In the genomic region with DNA sequence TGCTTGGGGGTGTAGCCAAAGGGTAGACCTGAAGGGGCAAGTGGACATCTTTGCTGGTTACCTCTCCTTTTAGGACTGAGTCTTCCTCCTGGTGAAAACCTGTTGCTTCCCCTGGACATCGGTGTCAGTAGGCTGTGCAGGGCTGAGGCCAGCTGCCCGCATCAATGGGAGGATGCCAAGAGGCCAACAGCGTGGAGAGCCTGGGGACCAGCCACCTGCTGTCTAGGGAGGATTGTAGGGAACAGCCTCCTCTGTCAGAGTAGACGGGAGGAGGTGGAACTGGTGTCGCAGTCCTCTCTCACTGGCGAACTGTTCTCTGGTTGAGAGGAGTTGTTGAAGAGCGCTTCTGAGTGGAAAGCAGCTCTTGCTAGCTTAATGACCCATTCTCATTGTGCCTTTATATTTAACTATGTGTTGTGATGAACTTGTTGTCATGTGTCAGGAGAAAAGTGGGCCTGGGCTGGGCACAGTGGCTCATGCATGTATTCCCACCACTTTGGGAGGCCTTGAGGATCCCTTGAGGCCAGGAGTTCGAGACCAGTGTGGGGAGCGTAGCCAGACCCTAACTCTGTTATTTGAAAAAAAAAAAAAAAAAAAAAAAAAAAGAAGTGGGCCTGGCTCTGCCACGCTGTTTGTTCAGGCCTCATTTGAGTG, we compare ENCODE assay signal across 10 cellular contexts. TPM values are rescaled to one million over a fixed set of nuclear protein-coding genes. Genes with fewer than 3 reads are reported as not detected.
DNase-seq lines count a peak whose midpoint lies in the region; ATAC-seq and TF ChIP-seq lines count a peak whose summit lies in the region.
"Had no signal": no experiment of that assay in that cellular context is flagged by ENCODE, and none has a peak within 500 bp of the region (broad histone marks: within the 10 kb centered on the region; RNA-seq: fewer than 3 reads in every experiment).

No MANE protein-coding gene starts in this region.

- no peaks in the 10 kb centered on the region for H3K9me3 ChIP-seq in left lung
- no peaks in the 10 kb centered on the region for H3K9me3 ChIP-seq in thyroid gland
- H3K9me3 ChIP-seq in MG63, result no peaks in the 10 kb centered on the region

- H3K4me3 ChIP-seq in left lung (peak overlapping the region; percentile 67 to 92), thyroid gland (replicated peaks in 1 of 3) (no peak overlapping the region), MG63 (no peak overlapping the region)

- H3K27me3 Mint-ChIP-seq in activated T-cell treated with anti-CD3 and anti-CD28 coated beads, Interleukin-2, amount 50 U/mL, for 24 hours, result no peaks in the 10 kb centered on the region
- H3K27me3 Mint-ChIP-seq in activated naive CD8-positive, alpha-beta T cell treated with anti-CD3 and anti-CD28 coated beads, Interleukin-2, amount 50 U/mL, for 24 hours, result no peaks in the 10 kb centered on the region

- no peak for DNase-seq in activated T-cell treated with anti-CD3 and anti-CD28 coated beads, Interleukin-2, amount 50 U/mL, for 24 hours
- no peak for DNase-seq in activated T-cell treated with anti-CD3 and anti-CD28 coated beads, Interleukin-2, amount 50 U/mL, for 48 hours
- no peak for DNase-seq in activated naive CD8-positive, alpha-beta T cell treated with anti-CD3 and anti-CD28 coated beads, Interleukin-2, amount 50 U/mL, for 24 hours
- DNase-seq in left lung, result peak; percentile 50 to 67
- peak; percentile 69 to 72 for DNase-seq in thyroid gland
- DNase-seq in MG63, result no peak
- DNase-seq in activated CD4-positive, alpha-beta T cell treated with anti-CD3 and anti-CD28 coated beads, Interleukin-2, amount 50 U/mL, for 48 hours, result no peak
- DNase-seq in foreskin melanocyte, result no peak
- DNase-seq: activated T-cell treated with anti-CD3 and anti-CD28 coated beads, Interleukin-2, amount 50 U/mL, for 72 hours had no signal

- H3K4me1 ChIP-seq in left lung, result peaks cover 42 to 73% of the 10 kb centered on the region in 2 donors
- H3K4me1 ChIP-seq in thyroid gland, result peaks cover 34 to 35% of the 10 kb centered on the region in 2 donors

- peak overlapping the region; percentile 90 for H3K4me3 Mint-ChIP-seq in activated T-cell treated with anti-CD3 and anti-CD28 coated beads, Interleukin-2, amount 50 U/mL, for 24 hours
- H3K4me3 Mint-ChIP-seq in activated naive CD8-positive, alpha-beta T cell treated with anti-CD3 and anti-CD28 coated beads, Interleukin-2, amount 50 U/mL, for 24 hours, result no peak overlapping the region
- H3K4me3 Mint-ChIP-seq: activated T-cell treated with anti-CD3 and anti-CD28 coated beads, Interleukin-2, amount 50 U/mL, for 72 hours had no signal

- intact Hi-C loops in left lung (cut with DNase I), result loop anchor here in 1 of 2 donors (10.0 kb wide), 1 partner anchor 79 kb away; no protein-coding TSS in a partner anchor
- intact Hi-C loops in thyroid gland (cut with DNase I), result loop anchor here (5.0 to 10.0 kb wide), 2 partner anchors 77 to 351 kb away; a partner anchor contains a TSS

- H3K27ac ChIP-seq in left lung, result peak overlapping the region; percentile 75 to 91
- no peak overlapping the region for H3K27ac ChIP-seq in thyroid gland

- peaks cover 38% of the 10 kb centered on the region for H3K36me3 Mint-ChIP-seq in activated T-cell treated with anti-CD3 and anti-CD28 coated beads, Interleukin-2, amount 50 U/mL, for 24 hours (ENCODE audit: low read depth)
- no peaks in the 10 kb centered on the region for H3K36me3 Mint-ChIP-seq in activated naive CD8-positive, alpha-beta T cell treated with anti-CD3 and anti-CD28 coated beads, Interleukin-2, amount 50 U/mL, for 24 hours (ENCODE audit: low read depth)

- no peak for ATAC-seq in activated naive CD8-positive, alpha-beta T cell treated with anti-CD3 and anti-CD28 coated beads, Interleukin-2, amount 50 U/mL, for 24 hours
- no peak for ATAC-seq in left lung
- ATAC-seq: activated T-cell treated with anti-CD3 and anti-CD28 coated beads, Interleukin-2, amount 50 U/mL, for 72 hours had no signal

- peaks cover 30% of the 10 kb centered on the region for H3K4me1 Mint-ChIP-seq in activated T-cell treated with anti-CD3 and anti-CD28 coated beads, Interleukin-2, amount 50 U/mL, for 24 hours (ENCODE audit: low read depth)
- peaks cover 14% of the 10 kb centered on the region for H3K4me1 Mint-ChIP-seq in activated naive CD8-positive, alpha-beta T cell treated with anti-CD3 and anti-CD28 coated beads, Interleukin-2, amount 50 U/mL, for 24 hours

- no peaks in the 10 kb centered on the region for H3K9me3 Mint-ChIP-seq in activated T-cell treated with anti-CD3 and anti-CD28 coated beads, Interleukin-2, amount 50 U/mL, for 24 hours
- no peaks in the 10 kb centered on the region for H3K9me3 Mint-ChIP-seq in activated naive CD8-positive, alpha-beta T cell treated with anti-CD3 and anti-CD28 coated beads, Interleukin-2, amount 50 U/mL, for 24 hours
- H3K9me3 Mint-ChIP-seq: activated T-cell treated with anti-CD3 and anti-CD28 coated beads, Interleukin-2, amount 50 U/mL, for 72 hours had no signal

- H3K27ac Mint-ChIP-seq in activated T-cell treated with anti-CD3 and anti-CD28 coated beads, Interleukin-2, amount 50 U/mL, for 24 hours, result peak overlapping the region; percentile 34
- H3K27ac Mint-ChIP-seq in activated naive CD8-positive, alpha-beta T cell treated with anti-CD3 and anti-CD28 coated beads, Interleukin-2, amount 50 U/mL, for 24 hours, result peak overlapping the region; percentile 15

- WGBS in thyroid gland, 2 donors, result 27 to 38% methylated on average over 10 of the region's 10 CpGs

- H3K27me3 ChIP-seq in left lung, result no peaks in the 10 kb centered on the region
- H3K27me3 ChIP-seq in thyroid gland, result no peaks in the 10 kb centered on the region
- no peaks in the 10 kb centered on the region for H3K27me3 ChIP-seq in MG63

- TF ChIP-seq POLR2A in thyroid gland (IDR thresholded peaks at IDR 0.05), result peak in 1 of 2 donors; percentile 40

- peaks cover 0 to 17% of the 10 kb centered on the region in 2 donors for H3K36me3 ChIP-seq in left lung
- peaks cover 0 to 4% of the 10 kb centered on the region in 2 donors for H3K36me3 ChIP-seq in thyroid gland
- peaks cover 11% of the 10 kb centered on the region for H3K36me3 ChIP-seq in MG63

- no peak for TF ChIP-seq CTCF in left lung (IDR thresholded peaks at IDR 0.05)
- TF ChIP-seq CTCF in thyroid gland (IDR thresholded peaks at IDR 0.05), result no peak

RNA-seq across cellular contexts. Expression of a gene that starts 1.8 kb away (rescaled TPM):
- total RNA-seq in left lung (10 to 100 TPM; 13.4 to 15.2 TPM), thyroid gland (1 to 10 TPM; 2.3 to 5.4 (median 4.4) TPM)
- total RNA-seq in MG63 (2014; rRNA removed; shearing (Covaris generic); ENCODE audit: low replicate concordance), result 2.0 and 9.4 TPM in 2 replicates

RNA-seq across cellular contexts. Expression of a gene that starts 3.1 kb away (rescaled TPM):
- 100 to 1,000 TPM; 104 to 122 TPM for total RNA-seq in left lung
- 100 to 1,000 TPM in 3 of 4 donors, 10 to 100 TPM in 1; 94.1 to 111 (median 103) TPM for total RNA-seq in thyroid gland
- 77.7 and 178 TPM in 2 replicates for total RNA-seq in MG63 (2014; rRNA removed; shearing (Covaris generic); ENCODE audit: low replicate concordance)

RNA-seq across cellular contexts. Expression of a gene that starts 54.2 kb away (rescaled TPM):
- total RNA-seq in left lung (1 to 10 TPM; 5.6 to 7.3 TPM), thyroid gland (1 to 10 TPM; 1.1 to 2.9 (median 1.8) TPM)
- total RNA-seq in MG63 (2014; rRNA removed; shearing (Covaris generic); ENCODE audit: low replicate concordance), result not detected in 2 replicates
- total RNA-seq: RPMI7951 had no signal

Comparison
In these comparisons a context has a peak if more than half of its experiments do, and no peak if none do; other contexts are left out.
1. DNase-seq: peak in left lung (2 of 2) and thyroid gland (2 of 2); none in activated T-cell treated with anti-CD3 and anti-CD28 coated beads, Interleukin-2, amount 50 U/mL, for 24 hours (single experiment), activated T-cell treated with anti-CD3 and anti-CD28 coated beads, Interleukin-2, amount 50 U/mL, for 48 hours (0 of 2), activated naive CD8-positive, alpha-beta T cell treated with anti-CD3 and anti-CD28 coated beads, Interleukin-2, amount 50 U/mL, for 24 hours (single experiment), MG63 (single experiment), activated CD4-positive, alpha-beta T cell treated with anti-CD3 and anti-CD28 coated beads, Interleukin-2, amount 50 U/mL, for 48 hours (0 of 2) and foreskin melanocyte (single experiment).
2. H3K27ac ChIP-seq: peak in left lung (2 of 2); none in thyroid gland (0 of 3).
3. H3K4me3 ChIP-seq: peak in left lung (2 of 2); none in thyroid gland (0 of 3) and MG63 (single experiment).